ENCODE assay signal across 11 cellular contexts in genomic region chr1:63813829-63814277, GRCh38. TPM values are rescaled to one million over a fixed set of nuclear protein-coding genes. Genes with fewer than 3 reads are reported as not detected.
A peak's percentile ranks its signal among the peaks of the same experiment; 100 is the strongest.
DNase-seq lines count a peak whose midpoint lies in the region; ATAC-seq, FAIRE-seq and TF ChIP-seq lines count a peak whose summit lies in the region.
"Had no signal": no experiment of that assay in that cellular context is flagged by ENCODE, and none has a peak within 500 bp of the region (broad histone marks: within the 10 kb centered on the region; RNA-seq: fewer than 3 reads in every experiment).

No MANE protein-coding gene starts in this region.

- H3K4me3 Mint-ChIP-seq in HFFc6 (no peak overlapping the region), astrocyte (ENCODE audit: unreplicated experiment) (no peak overlapping the region), endothelial cell (ENCODE audit: unreplicated experiment) (no peak overlapping the region)

- H3K4me2 ChIP-seq in astrocyte (ENCODE audit: low read length) = peak overlapping the region; percentile 12

- peaks cover 45% of the 10 kb centered on the region for H3K79me2 ChIP-seq in astrocyte (ENCODE audit: insufficient read depth, low read length)

- TF ChIP-seq CTCF in HFFc6 (IDR thresholded peaks at IDR 0.05) = no peak
- no peak for TF ChIP-seq CTCF in astrocyte (IDR thresholded peaks at IDR 0.05; ENCODE audit: insufficient read depth, low read depth, low read length)
- no peak for TF ChIP-seq CTCF in endothelial cell (IDR thresholded peaks at IDR 0.05; ENCODE audit: unreplicated experiment)

- peaks cover 3% of the 10 kb centered on the region; the same call in 1 of the 2 replicates for H3K27me3 Mint-ChIP-seq in HFFc6 (ENCODE audit: insufficient read depth)
- no peaks in the 10 kb centered on the region for H3K27me3 Mint-ChIP-seq in astrocyte (ENCODE audit: low read depth, unreplicated experiment)
- H3K27me3 Mint-ChIP-seq in endothelial cell (ENCODE audit: unreplicated experiment) = peaks cover 2% of the 10 kb centered on the region

- peaks cover 16% of the 10 kb centered on the region for H3K4me1 ChIP-seq in astrocyte (ENCODE audit: insufficient read depth, low read length)
- H3K4me1 ChIP-seq: BE2C had no signal

- FAIRE-seq in astrocyte (lab: Jason Lieb, UNC) = peak; percentile 65

- DNase-seq in ACHN (peak; percentile 29), HFFc6 (peak; percentile 53), astrocyte (ENCODE audit: low read depth) (peak; percentile 82), endothelial cell (ENCODE audit: low spot score) (no peak), HK-2 (ENCODE audit: unreplicated experiment) (no peak), posterior cingulate gyrus (no peak)
- DNase-seq: BE2C, NCI-H2081 treated with DMSO at 0.1 percent for 48 hours had no signal

- ATAC-seq in GM21390 (IDR thresholded peaks at IDR 0.05; ENCODE audit: unreplicated experiment) = no peak

- peaks cover 11% of the 10 kb centered on the region for H3K36me3 Mint-ChIP-seq in HFFc6 (ENCODE audit: low read depth)
- peaks cover 3% of the 10 kb centered on the region for H3K36me3 Mint-ChIP-seq in astrocyte (ENCODE audit: low read depth, unreplicated experiment)
- peaks cover 16% of the 10 kb centered on the region for H3K36me3 Mint-ChIP-seq in endothelial cell (ENCODE audit: low read depth, unreplicated experiment)

- H3K27ac ChIP-seq in astrocyte (ENCODE audit: low read depth, low read length) = peak overlapping the region; percentile 46
- peak overlapping the region; percentile 15 for H3K27ac ChIP-seq in layer of hippocampus (ENCODE audit: low read depth, low read length)

- no peak overlapping the region for H2AFZ ChIP-seq in astrocyte (ENCODE audit: low read depth, low read length)

- H3K4me3 ChIP-seq in astrocyte (ENCODE audit: insufficient read depth, low read depth, low read length) = no peak overlapping the region

- H3K27me3 ChIP-seq in astrocyte (ENCODE audit: insufficient read depth, low read length) (no peaks in the 10 kb centered on the region), layer of hippocampus (ENCODE audit: control insufficient read depth, insufficient read depth, low read length) (no peaks in the 10 kb centered on the region)
- H3K27me3 ChIP-seq: BE2C had no signal

- intact Hi-C loops in posterior cingulate gyrus (cut with DNase I) = no loop called here

- H4K20me1 ChIP-seq in astrocyte (ENCODE audit: insufficient read depth, low read length) = peaks cover 51% of the 10 kb centered on the region

- in situ Hi-C loops in ACHN (cut with HindIII; ENCODE audit: low pct_ligation_motif_present, low pct_unique_long_range_greater_than_20kb, low sequenced_read_pairs) = no loop called here

- peaks cover 25% of the 10 kb centered on the region for H3K4me1 Mint-ChIP-seq in HFFc6 (ENCODE audit: low read depth)
- H3K4me1 Mint-ChIP-seq in astrocyte (ENCODE audit: low read depth, unreplicated experiment) = peaks cover 50% of the 10 kb centered on the region
- peaks cover 10% of the 10 kb centered on the region for H3K4me1 Mint-ChIP-seq in endothelial cell (ENCODE audit: unreplicated experiment)

- no peaks in the 10 kb centered on the region for H3K9me3 ChIP-seq in astrocyte (ENCODE audit: insufficient read depth, low read depth, low read length)
- H3K9me3 ChIP-seq: BE2C had no signal

- peak overlapping the region; percentile 12; the same call in 1 of the 2 replicates for H3K27ac Mint-ChIP-seq in HFFc6
- peak overlapping the region; percentile 23 for H3K27ac Mint-ChIP-seq in astrocyte (ENCODE audit: unreplicated experiment)
- H3K27ac Mint-ChIP-seq in endothelial cell (ENCODE audit: unreplicated experiment) = no peak overlapping the region

- peaks cover 4% of the 10 kb centered on the region; the same call in 1 of the 2 replicates for H3K9me3 Mint-ChIP-seq in HFFc6
- peaks cover 6% of the 10 kb centered on the region for H3K9me3 Mint-ChIP-seq in astrocyte (ENCODE audit: unreplicated experiment)
- no peaks in the 10 kb centered on the region for H3K9me3 Mint-ChIP-seq in endothelial cell (ENCODE audit: unreplicated experiment)

- H3K36me3 ChIP-seq in astrocyte (ENCODE audit: insufficient read depth, low read length) = no peaks in the 10 kb centered on the region
- H3K36me3 ChIP-seq: BE2C had no signal

- H3K9ac ChIP-seq in astrocyte (ENCODE audit: low read length) = peak overlapping the region; percentile 38

RNA-seq across cellular contexts. Expression of gene ROR1, which starts 40.0 kb away (rescaled TPM):
- total RNA-seq in HFFc6 (2021; fragmentation: NEBNext Ultra II Directional; extraction: Animal tissue kit (Norgen Biotek cat#: 25700)) = 1 to 10 TPM; 7.4 to 9.4 (median 8.9) TPM
- total RNA-seq in astrocyte = 38.3 and 40.5 TPM in 2 replicates
- 6.7 TPM for total RNA-seq in endothelial cell (ENCODE audit: unreplicated experiment)
- total RNA-seq: T-helper 2 cell treated with Interferon-gamma antibody and Interleukin-4, amounts not matched to agents 100 ng/mL and 5 ng/mL, for 36 hours had no signal

Comparison
In these comparisons a context has a peak if more than half of its experiments do, and no peak if none do; other contexts are left out.
1. DNase-seq: peak in ACHN (single experiment), HFFc6 (single experiment) and astrocyte (single experiment); none in endothelial cell (single experiment), HK-2 (single experiment) and posterior cingulate gyrus (0 of 10).